In genomic region chr2:169131587-169132512, GRCh38 we compare ENCODE assay signal across 8 cellular contexts.
DNase-seq lines count a peak whose midpoint lies in the region; ATAC-seq, FAIRE-seq and TF ChIP-seq lines count a peak whose summit lies in the region.

No MANE protein-coding gene starts in this region.

- H3K36me3 Mint-ChIP-seq in activated CD4-positive, alpha-beta T cell treated with anti-CD3 and anti-CD28 coated beads, Interleukin-2, amount 10 ng/mL, durations not matched to agents 7 days and 5 days (ENCODE audit: low read depth): no peaks in the 10 kb centered on the region

- H3K4me2 ChIP-seq in mammary epithelial cell (ENCODE audit: insufficient read depth, low read depth, low read length): no peak overlapping the region

- in situ Hi-C loops in GM13976 (cut with MboI; ENCODE audit: low sequenced_read_pairs, unreplicated experiment): loop anchor here (10.0 kb wide), 1 partner anchor 167 kb away; no protein-coding TSS in a partner anchor
- in situ Hi-C loops in mammary epithelial cell (cut with MboI; ENCODE audit: low sequenced_read_pairs in 2 of 2): loop anchor here (10.0 kb wide), 1 partner anchor 177 kb away; no protein-coding TSS in a partner anchor

- H3K4me3 Mint-ChIP-seq in activated CD4-positive, alpha-beta T cell treated with anti-CD3 and anti-CD28 coated beads, Interleukin-2, amount 10 ng/mL, durations not matched to agents 7 days and 5 days: no peak overlapping the region

- H3K4me3 ChIP-seq in AG10803 (ENCODE audit: low read length): no peak overlapping the region
- H3K4me3 ChIP-seq in mammary epithelial cell (replicated peaks in 1 of 3; ENCODE audit: insufficient read depth in 1 of 3, low read depth in 2 of 3, low read length in 3 of 3): no peak overlapping the region

- 35% methylated on average over 9 of the region's 9 CpGs for WGBS in mammary epithelial cell (ENCODE audit: low coverage, missing lambda C conversion rate)

- intact Hi-C loops in mammary epithelial cell (cut with micrococcal nuclease): loop anchor here (1.0 to 5.0 kb wide), 3 partner anchors 23 to 265 kb away; no protein-coding TSS in a partner anchor

- H3K9ac ChIP-seq in mammary epithelial cell (ENCODE audit: insufficient read depth, low read length): no peak overlapping the region

- POLR2A ChIA-PET in activated CD4-positive, alpha-beta T cell treated with anti-CD3 and anti-CD28 coated beads, Interleukin-2, amount 10 ng/mL, durations not matched to agents 7 days and 5 days (lab: Charles Lee): no interaction called here

- no peak overlapping the region for H3K27ac Mint-ChIP-seq in activated CD4-positive, alpha-beta T cell treated with anti-CD3 and anti-CD28 coated beads, Interleukin-2, amount 10 ng/mL, durations not matched to agents 7 days and 5 days

- H3K9me3 ChIP-seq in mammary epithelial cell (replicated peaks; ENCODE audit: insufficient read depth, low read length): no peaks in the 10 kb centered on the region

- peak; percentile 5 for FAIRE-seq in urothelium cell line (lab: Jason Lieb, UNC)

- no peaks in the 10 kb centered on the region for H3K27me3 Mint-ChIP-seq in activated CD4-positive, alpha-beta T cell treated with anti-CD3 and anti-CD28 coated beads, Interleukin-2, amount 10 ng/mL, durations not matched to agents 7 days and 5 days

- H3K27me3 ChIP-seq in mammary epithelial cell (ENCODE audit: insufficient read depth, low read length): no peaks in the 10 kb centered on the region

- CTCF ChIA-PET in mammary epithelial cell (lab: Charles Lee; ENCODE audit: low non-redundant PET): interaction anchor here (0.9 to 1.2 kb wide), 2 partner anchors 22 to 90 kb away, joined by 5 to 6 read pairs; no protein-coding TSS in a partner anchor
- CTCF ChIA-PET in activated CD4-positive, alpha-beta T cell treated with anti-CD3 and anti-CD28 coated beads, Interleukin-2, amount 10 ng/mL, durations not matched to agents 7 days and 5 days (lab: Charles Lee): interaction anchor here (0.7 to 3.1 kb wide), 10 partner anchors 10 to 172 kb away, joined by 3 to 19 read pairs (median 4); no protein-coding TSS in a partner anchor

- no peak overlapping the region for H3K27ac ChIP-seq in mammary epithelial cell (ENCODE audit: insufficient read depth, low read depth, low read length)

- peak; percentile 88 for ATAC-seq in HG02970 (IDR thresholded peaks at IDR 0.05; ENCODE audit: low FRiP score, unreplicated experiment)
- ATAC-seq in left lobe of liver: peak; percentile 97

- H4K20me1 ChIP-seq in mammary epithelial cell (ENCODE audit: insufficient read depth, low read length): no peaks in the 10 kb centered on the region

- dilution Hi-C loops in mammary epithelial cell (cut with HindIII; ENCODE audit: low sequenced_read_pairs): no loop called here

- no peaks in the 10 kb centered on the region for H3K4me1 ChIP-seq in mammary epithelial cell (ENCODE audit: insufficient read depth, low read length)

- no peaks in the 10 kb centered on the region for H3K9me3 Mint-ChIP-seq in activated CD4-positive, alpha-beta T cell treated with anti-CD3 and anti-CD28 coated beads, Interleukin-2, amount 10 ng/mL, durations not matched to agents 7 days and 5 days

- no peak overlapping the region for H2AFZ ChIP-seq in mammary epithelial cell (ENCODE audit: low read depth, low read length)

- H3K79me2 ChIP-seq in mammary epithelial cell (ENCODE audit: insufficient read depth, low read length): no peaks in the 10 kb centered on the region

- TF ChIP-seq CTCF in AG10803 (conservative IDR thresholded peaks at IDR 0.05; ENCODE audit: low read length) (peak; percentile 83), GM13976 (IDR thresholded peaks at IDR 0.05; ENCODE audit: borderline replicate concordance, control extremely low read depth, extremely low read depth, insufficient read depth, missing control alignments) (peak; percentile 76), mammary epithelial cell (conservative IDR thresholded peaks at IDR 0.05 in 1 of 2, IDR thresholded peaks at IDR 0.05 in 1 of 2; ENCODE audit: extremely low read depth in 1 of 2, insufficient read depth in 1 of 2, low read depth in 1 of 2, low read length in 2 of 2) (peak; percentile 72 to 78)

- BruUV-seq in mammary epithelial cell (replicated peaks; lab: Mats Ljungman, UMichigan): no TSS peak

- H3K4me1 Mint-ChIP-seq in activated CD4-positive, alpha-beta T cell treated with anti-CD3 and anti-CD28 coated beads, Interleukin-2, amount 10 ng/mL, durations not matched to agents 7 days and 5 days: peaks cover 2% of the 10 kb centered on the region

- no peaks in the 10 kb centered on the region for H3K36me3 ChIP-seq in mammary epithelial cell (ENCODE audit: insufficient read depth, low read length)

- peak; percentile 33 for DNase-seq in AG10803 (ENCODE audit: low read depth)
- peak; percentile 62 for DNase-seq in GM13976 (ENCODE audit: low spot score)
- peak; percentile 31 for DNase-seq in NCI-H524 treated with DMSO at 0.1 percent for 48 hours (lab: John Stamatoyannopoulos, UW)
- DNase-seq in mammary epithelial cell: peak; percentile 80
- no peak for DNase-seq in left lobe of liver (ENCODE audit: low spot score)
- peak; percentile 49 for DNase-seq in urothelium cell line (ENCODE audit: low spot score)
- no peak for DNase-seq in activated CD4-positive, alpha-beta T cell treated with anti-CD3 and anti-CD28 coated beads, Interleukin-2, amount 10 ng/mL, durations not matched to agents 7 days and 5 days

Comparison
In these comparisons a context has a peak if more than half of its experiments do, and no peak if none do; other contexts are left out.
1. DNase-seq: peak in AG10803 (single experiment), GM13976 (single experiment), NCI-H524 treated with DMSO at 0.1 percent for 48 hours (single experiment), mammary epithelial cell (single experiment) and urothelium cell line (single experiment); none in left lobe of liver (single experiment) and activated CD4-positive, alpha-beta T cell treated with anti-CD3 and anti-CD28 coated beads, Interleukin-2, amount 10 ng/mL, durations not matched to agents 7 days and 5 days (single experiment).
2. Peak in every context shown above with its lines, with median percentiles within 50 percentile points of each other: CTCF ChIP-seq.